8 cellular contexts compared by ENCODE assay signal in genomic region chr1:154607748-154608521, GRCh38. TPM values are rescaled to one million over a fixed set of nuclear protein-coding genes. Genes with fewer than 3 reads are reported as not detected.
A peak's percentile ranks its signal among the peaks of the same experiment; 100 is the strongest.
DNase-seq lines count a peak whose midpoint lies in the region; ATAC-seq and TF ChIP-seq lines count a peak whose summit lies in the region.

Gene ADAR, minus strand, starts transcription at chr1:154608186. Its CDS starts 180 bp downstream, at chr1:154608006.

- H3K27ac ChIP-seq in 22Rv1, result peak within 1 kb of the TSS; percentile 91

- ATAC-seq in GM18519 (IDR thresholded peaks at IDR 0.05; ENCODE audit: low FRiP score, unreplicated experiment), result peak; percentile 44
- peak; percentile 68 for ATAC-seq in HG03066 (IDR thresholded peaks at IDR 0.05; ENCODE audit: low read depth, unreplicated experiment)
- ATAC-seq in activated B cell treated with CpG ODN at 0.5 μM for 24 hours (ENCODE audit: low read depth), result peak; percentile 91

- peak within 1 kb of the TSS; percentile 90 for H3K27ac Mint-ChIP-seq in activated B cell treated with CpG ODN at 0.5 μM for 24 hours

- peak within 1 kb of the TSS; percentile 89 for H3K4me3 Mint-ChIP-seq in activated B cell treated with CpG ODN at 0.5 μM for 24 hours

- H3K4me1 Mint-ChIP-seq in activated B cell treated with CpG ODN at 0.5 μM for 24 hours, result peaks cover 71% of the 10 kb centered on the region

- POLR2A ChIA-PET in activated B cell treated with CpG ODN at 0.5 μM for 24 hours (lab: Charles Lee), result interaction anchor here (0.6 to 1.6 kb wide), 20 partner anchors 11 to 1201 kb away, joined by 3 to 15 read pairs (median 5); no protein-coding TSS in a partner anchor

- intact Hi-C loops in activated B cell treated with CpG ODN at 0.5 μM for 24 hours (cut with micrococcal nuclease), result loop anchor here (1.0 to 5.0 kb wide), 7 partner anchors 19 to 661 kb away; partner anchors contain the start of genes DENND4B, EFNA4, IL6R and PMVK

- TF ChIP-seq CTCF in 22Rv1 (IDR thresholded peaks at IDR 0.05) (no peak), activated B cell treated with CpG ODN at 0.5 μM for 24 hours (IDR thresholded peaks at IDR 0.05) (no peak), cardiac fibroblast (IDR thresholded peaks at IDR 0.05; ENCODE audit: low read depth, low read length) (no peak)

- H3K36me3 Mint-ChIP-seq in activated B cell treated with CpG ODN at 0.5 μM for 24 hours (ENCODE audit: low read depth), result peaks cover 32% of the 10 kb centered on the region

- H3K27me3 Mint-ChIP-seq in activated B cell treated with CpG ODN at 0.5 μM for 24 hours, result no peaks in the 10 kb centered on the region

- no peaks in the 10 kb centered on the region for H3K9me3 Mint-ChIP-seq in activated B cell treated with CpG ODN at 0.5 μM for 24 hours

- H3K4me3 ChIP-seq in cardiac fibroblast (replicated peaks in 1 of 2; ENCODE audit: low read depth in 2 of 2, low read length in 2 of 2), result peak within 1 kb of the TSS; percentile 53 to 58

- CTCF ChIA-PET in activated B cell treated with CpG ODN at 0.5 μM for 24 hours (lab: Charles Lee), result no interaction called here

- peak; percentile 90 for DNase-seq in NCI-H2171 treated with DMSO at 0.1 percent for 48 hours (lab: John Stamatoyannopoulos, UW)
- DNase-seq in activated B cell treated with CpG ODN at 0.5 μM for 24 hours, result peak; percentile 80
- DNase-seq in cardiac fibroblast (ENCODE audit: low read depth in 2 of 2), result peak; percentile 99
- DNase-seq in islet precursor cell, result peak; percentile 90
- DNase-seq in stimulated activated CD4-positive, alpha-beta T cell treated with anti-CD3 and anti-CD28 coated beads, Interleukin-12 subunit alpha, Interleukin-12 subunit beta, amount 100 ng/mL, for 4 hours, result peak; percentile 81

RNA-seq across cellular contexts. Expression of gene ADAR, which starts in this region (rescaled TPM):
- total RNA-seq in activated B cell treated with CpG ODN at 0.5 μM for 24 hours, result 209 and 216 TPM in 2 replicates

Comparison
In these comparisons a context has a peak if more than half of its experiments do, and no peak if none do; other contexts are left out.
1. Peak in every context shown above with its lines: DNase-seq, ATAC-seq, H3K4me3 ChIP-seq and H3K27ac ChIP-seq.